Comparison of ENCODE assay signal across 8 cellular contexts in genomic region chr11:27507561-27508322, GRCh38. TPM values are rescaled to one million over a fixed set of nuclear protein-coding genes. Genes with fewer than 3 reads are reported as not detected.
DNase-seq lines count a peak whose midpoint lies in the region; ATAC-seq, FAIRE-seq and TF ChIP-seq lines count a peak whose summit lies in the region.

No MANE protein-coding gene starts in this region.

- H3K4me1 ChIP-seq in astrocyte (ENCODE audit: insufficient read depth, low read length) (peaks cover 14% of the 10 kb centered on the region), mesodermal cell (ENCODE audit: control insufficient read depth, insufficient read depth, low read length, poor library complexity, severe bottlenecking) (no peaks in the 10 kb centered on the region), small intestine (ENCODE audit: control insufficient read depth in 2 of 2, insufficient read depth in 1 of 2, low read depth in 1 of 2, low read length in 1 of 2) (peaks cover 3 to 4% of the 10 kb centered on the region in 2 donors)

- peaks cover 54% of the 10 kb centered on the region for H3K79me2 ChIP-seq in astrocyte (ENCODE audit: insufficient read depth, low read length)

- H3K27ac ChIP-seq in AG04450 (ENCODE audit: low read depth, low read length) (no peak overlapping the region), HL-60 (replicated peaks) (peak overlapping the region; percentile 89), astrocyte (ENCODE audit: low read depth, low read length) (no peak overlapping the region), mesodermal cell (ENCODE audit: low read depth, low read length, severe bottlenecking) (no peak overlapping the region), small intestine (ENCODE audit: low read depth in 1 of 2, low read length in 1 of 2) (no peak overlapping the region)

- peak overlapping the region; percentile 99 for H3K9ac ChIP-seq in astrocyte (ENCODE audit: low read length)

- H3K36me3 ChIP-seq in astrocyte (ENCODE audit: insufficient read depth, low read length) (peaks cover 3% of the 10 kb centered on the region), mesodermal cell (ENCODE audit: control insufficient read depth, insufficient read depth, low read length) (peaks cover 9% of the 10 kb centered on the region), small intestine (ENCODE audit: control insufficient read depth in 2 of 2, insufficient read depth in 2 of 2, low read length in 2 of 2) (no peaks in the 10 kb centered on the region)

- H3K4me3 ChIP-seq in AG04450 (ENCODE audit: low read depth, low read length) (peak overlapping the region; percentile 99), HL-60 (replicated peaks; ENCODE audit: insufficient read depth, low read length) (peak overlapping the region; percentile 79), astrocyte (ENCODE audit: insufficient read depth, low read depth, low read length) (peak overlapping the region; percentile 100), mesodermal cell (ENCODE audit: extremely low read depth, insufficient read depth, low read length, poor library complexity, severe bottlenecking) (peak overlapping the region; percentile 85), small intestine (ENCODE audit: low read depth in 1 of 2, low read length in 2 of 2) (no peak overlapping the region)

- ATAC-seq in omental fat pad (ENCODE audit: low FRiP score) (no peak), HG03442 (IDR thresholded peaks at IDR 0.05; ENCODE audit: unreplicated experiment) (no peak)

- H4K20me1 ChIP-seq in astrocyte (ENCODE audit: insufficient read depth, low read length) = peaks cover 22% of the 10 kb centered on the region

- peaks cover 17% of the 10 kb centered on the region for H3K4me1 Mint-ChIP-seq in astrocyte (ENCODE audit: low read depth, unreplicated experiment)

- H3K27me3 ChIP-seq in AG04450 (ENCODE audit: control insufficient read depth, insufficient read depth, low read length) (no peaks in the 10 kb centered on the region), HL-60 (ENCODE audit: insufficient read depth, poor library complexity, severe bottlenecking) (no peaks in the 10 kb centered on the region), astrocyte (ENCODE audit: insufficient read depth, low read length) (no peaks in the 10 kb centered on the region), small intestine (ENCODE audit: control insufficient read depth in 2 of 2, insufficient read depth in 2 of 2, low read length in 2 of 2) (no peaks in the 10 kb centered on the region)

- POLR2A ChIA-PET in AG04450 (lab: Yijun Ruan, JAX) = no interaction called here

- TF ChIP-seq CTCF in AG04450 (IDR thresholded peaks at IDR 0.05; ENCODE audit: low read depth, low read length) (no peak), HL-60 (IDR thresholded peaks at IDR 0.05; ENCODE audit: insufficient read depth, low read length) (no peak), astrocyte (IDR thresholded peaks at IDR 0.05; ENCODE audit: insufficient read depth, low read depth, low read length) (no peak), omental fat pad (IDR thresholded peaks at IDR 0.05) (no peak)

- DNase-seq in AG04450 (ENCODE audit: low read depth, low spot score) (no peak), HL-60 (ENCODE audit: low read depth in 1 of 2, low spot score in 1 of 2) (no peak), astrocyte (ENCODE audit: low read depth) (no peak), omental fat pad (ENCODE audit: low spot score) (no peak), small intestine (no peak), hepatic stellate cell (ENCODE audit: low spot score) (no peak)

- H3K4me2 ChIP-seq in astrocyte (ENCODE audit: low read length) = peak overlapping the region; percentile 98

- no peak for FAIRE-seq in astrocyte (lab: Jason Lieb, UNC)
- FAIRE-seq in small intestine (lab: Jason Lieb, UNC) = no peak

- peaks cover 3% of the 10 kb centered on the region for H3K36me3 Mint-ChIP-seq in astrocyte (ENCODE audit: low read depth, unreplicated experiment)

- H3K9me3 ChIP-seq in AG04450 (ENCODE audit: control insufficient read depth, insufficient read depth, low read length) (peaks cover 4% of the 10 kb centered on the region; the same call in 1 of the 2 replicates), astrocyte (ENCODE audit: insufficient read depth, low read depth, low read length) (no peaks in the 10 kb centered on the region), mesodermal cell (ENCODE audit: control insufficient read depth, low read length) (no peaks in the 10 kb centered on the region), small intestine (ENCODE audit: control insufficient read depth, low read depth) (no peaks in the 10 kb centered on the region)

- no peaks in the 10 kb centered on the region for H3K9me3 Mint-ChIP-seq in astrocyte (ENCODE audit: unreplicated experiment)

- 83 to 100% methylated on average over 2 of the region's 4 CpGs for WGBS in mesodermal cell (ENCODE audit: insufficient coverage in 2 of 2), 2 experiments
- WGBS in small intestine, 3 donors = 97 to 99% (median 99%) methylated on average over 4 of the region's 4 CpGs

- peak overlapping the region; percentile 98 for H3K27ac Mint-ChIP-seq in astrocyte (ENCODE audit: unreplicated experiment)

- H2AFZ ChIP-seq in astrocyte (ENCODE audit: low read depth, low read length) = no peak overlapping the region

- no peaks in the 10 kb centered on the region for H3K27me3 Mint-ChIP-seq in astrocyte (ENCODE audit: low read depth, unreplicated experiment)

- H3K4me3 Mint-ChIP-seq in astrocyte (ENCODE audit: unreplicated experiment) = peak overlapping the region; percentile 99

- CTCF ChIA-PET in AG04450 (lab: Charles Lee) = interaction anchor here (2.4 kb wide), 1 partner anchor 9 kb away, joined by 7 read pairs; no protein-coding TSS in a partner anchor

RNA-seq across cellular contexts. Expression of gene LIN7C, which starts 1.2 kb away (rescaled TPM):
- 16.9 and 22.8 TPM in 2 replicates for polyA plus RNA-seq in AG04450 (2011; rRNA removed)
- polyA minus RNA-seq in AG04450 (2011; rRNA and poly(A)+ RNA removed) = 11.4 and 20.4 TPM in 2 replicates
- 34.7 and 38.7 TPM in 2 replicates for total RNA-seq in astrocyte
- polyA plus RNA-seq in mesodermal cell (2013, experiment 1 of 2) = 16.5 TPM
- polyA plus RNA-seq in mesodermal cell (2013, experiment 2 of 2) = 17.8 TPM
- total RNA-seq in omental fat pad = 10 to 100 TPM; 26.5 to 37.7 (median 30.3) TPM
- 10 to 100 TPM in 1 of 3 donors, 1 to 10 TPM in 2; 7.3 to 13.8 (median 8.9) TPM for polyA plus RNA-seq in small intestine

RNA-seq across cellular contexts. Expression of gene LGR4, which starts 35.2 kb away (rescaled TPM):
- polyA plus RNA-seq in AG04450 (2011; rRNA removed) = 4.2 and 5.8 TPM in 2 replicates
- polyA minus RNA-seq in AG04450 (2011; rRNA and poly(A)+ RNA removed) = 6.7 and 7.4 TPM in 2 replicates
- 50.0 and 54.6 TPM in 2 replicates for total RNA-seq in astrocyte
- 63.1 TPM for polyA plus RNA-seq in mesodermal cell (2013, experiment 1 of 2)
- 73.3 TPM for polyA plus RNA-seq in mesodermal cell (2013, experiment 2 of 2)
- 10 to 100 TPM; 18.1 to 31.5 (median 26.1) TPM for total RNA-seq in omental fat pad
- polyA plus RNA-seq in small intestine = 10 to 100 TPM in 2 of 3 donors, 1 to 10 TPM in 1; 5.9 to 20.5 (median 10.1) TPM

Comparison
In these comparisons a context has a peak if more than half of its experiments do, and no peak if none do; other contexts are left out.
1. H3K4me3 ChIP-seq: peak in AG04450 (single experiment), HL-60 (single experiment), astrocyte (single experiment) and mesodermal cell (single experiment); none in small intestine (0 of 2).